In the genomic region with DNA sequence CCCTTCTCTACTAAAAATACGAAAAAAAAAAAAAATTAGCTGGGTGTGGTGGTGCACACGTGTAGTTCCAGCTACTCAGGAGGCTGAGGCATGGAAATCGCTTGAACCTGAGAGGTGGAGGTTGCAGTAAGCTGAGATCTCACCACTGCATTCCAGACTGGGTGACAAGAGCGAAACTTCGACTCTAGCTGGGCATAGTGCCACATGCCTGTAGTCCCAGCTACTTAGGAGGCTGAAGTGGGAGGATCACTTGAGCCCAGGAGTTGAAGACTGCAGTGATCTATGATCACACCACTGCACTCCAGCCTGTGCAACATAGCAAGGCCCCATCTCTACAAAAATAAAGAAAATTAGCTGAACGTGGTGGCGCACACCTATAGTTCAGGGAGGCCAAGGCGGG, we compare ENCODE assay signal across 1 cellular context.
TF ChIP-seq lines count a peak whose summit lies in the region.

No MANE protein-coding gene starts in this region.

TF ChIP-seq in GM23338, 12 proteins besides CTCF, POLR2A, EP300 and RAD21 (continued from another document):
- TF ChIP-seq, protein P1, sequence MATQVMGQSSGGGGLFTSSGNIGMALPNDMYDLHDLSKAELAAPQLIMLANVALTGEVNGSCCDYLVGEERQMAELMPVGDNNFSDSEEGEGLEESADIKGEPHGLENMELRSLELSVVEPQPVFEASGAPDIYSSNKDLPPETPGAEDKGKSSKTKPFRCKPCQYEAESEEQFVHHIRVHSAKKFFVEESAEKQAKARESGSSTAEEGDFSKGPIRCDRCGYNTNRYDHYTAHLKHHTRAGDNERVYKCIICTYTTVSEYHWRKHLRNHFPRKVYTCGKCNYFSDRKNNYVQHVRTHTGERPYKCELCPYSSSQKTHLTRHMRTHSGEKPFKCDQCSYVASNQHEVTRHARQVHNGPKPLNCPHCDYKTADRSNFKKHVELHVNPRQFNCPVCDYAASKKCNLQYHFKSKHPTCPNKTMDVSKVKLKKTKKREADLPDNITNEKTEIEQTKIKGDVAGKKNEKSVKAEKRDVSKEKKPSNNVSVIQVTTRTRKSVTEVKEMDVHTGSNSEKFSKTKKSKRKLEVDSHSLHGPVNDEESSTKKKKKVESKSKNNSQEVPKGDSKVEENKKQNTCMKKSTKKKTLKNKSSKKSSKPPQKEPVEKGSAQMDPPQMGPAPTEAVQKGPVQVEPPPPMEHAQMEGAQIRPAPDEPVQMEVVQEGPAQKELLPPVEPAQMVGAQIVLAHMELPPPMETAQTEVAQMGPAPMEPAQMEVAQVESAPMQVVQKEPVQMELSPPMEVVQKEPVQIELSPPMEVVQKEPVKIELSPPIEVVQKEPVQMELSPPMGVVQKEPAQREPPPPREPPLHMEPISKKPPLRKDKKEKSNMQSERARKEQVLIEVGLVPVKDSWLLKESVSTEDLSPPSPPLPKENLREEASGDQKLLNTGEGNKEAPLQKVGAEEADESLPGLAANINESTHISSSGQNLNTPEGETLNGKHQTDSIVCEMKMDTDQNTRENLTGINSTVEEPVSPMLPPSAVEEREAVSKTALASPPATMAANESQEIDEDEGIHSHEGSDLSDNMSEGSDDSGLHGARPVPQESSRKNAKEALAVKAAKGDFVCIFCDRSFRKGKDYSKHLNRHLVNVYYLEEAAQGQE (IDR thresholded peaks at IDR 0.05; ENCODE audit: unreplicated experiment) = no peak
- TF ChIP-seq EZH2phosphoT487 (IDR thresholded peaks at IDR 0.05; ENCODE audit: unreplicated experiment) (no peak), JUNB (IDR thresholded peaks at IDR 0.05; ENCODE audit: unreplicated experiment) (no peak), POLR2AphosphoS5 (IDR thresholded peaks at IDR 0.05; ENCODE audit: low read depth) (no peak), NANOG (IDR thresholded peaks at IDR 0.05; ENCODE audit: borderline replicate concordance) (no peak), ZNF114 (CRISPR knock-in tag; IDR thresholded peaks at IDR 0.05) (no peak), STAT1 (IDR thresholded peaks at IDR 0.05; ENCODE audit: unreplicated experiment) (no peak), ZNF331 (CRISPR knock-in tag; IDR thresholded peaks at IDR 0.05; ENCODE audit: low read depth) (no peak), CREB1 (CRISPR knock-in tag; IDR thresholded peaks at IDR 0.05; ENCODE audit: low read depth) (no peak)
- TF ChIP-seq, protein P2, sequence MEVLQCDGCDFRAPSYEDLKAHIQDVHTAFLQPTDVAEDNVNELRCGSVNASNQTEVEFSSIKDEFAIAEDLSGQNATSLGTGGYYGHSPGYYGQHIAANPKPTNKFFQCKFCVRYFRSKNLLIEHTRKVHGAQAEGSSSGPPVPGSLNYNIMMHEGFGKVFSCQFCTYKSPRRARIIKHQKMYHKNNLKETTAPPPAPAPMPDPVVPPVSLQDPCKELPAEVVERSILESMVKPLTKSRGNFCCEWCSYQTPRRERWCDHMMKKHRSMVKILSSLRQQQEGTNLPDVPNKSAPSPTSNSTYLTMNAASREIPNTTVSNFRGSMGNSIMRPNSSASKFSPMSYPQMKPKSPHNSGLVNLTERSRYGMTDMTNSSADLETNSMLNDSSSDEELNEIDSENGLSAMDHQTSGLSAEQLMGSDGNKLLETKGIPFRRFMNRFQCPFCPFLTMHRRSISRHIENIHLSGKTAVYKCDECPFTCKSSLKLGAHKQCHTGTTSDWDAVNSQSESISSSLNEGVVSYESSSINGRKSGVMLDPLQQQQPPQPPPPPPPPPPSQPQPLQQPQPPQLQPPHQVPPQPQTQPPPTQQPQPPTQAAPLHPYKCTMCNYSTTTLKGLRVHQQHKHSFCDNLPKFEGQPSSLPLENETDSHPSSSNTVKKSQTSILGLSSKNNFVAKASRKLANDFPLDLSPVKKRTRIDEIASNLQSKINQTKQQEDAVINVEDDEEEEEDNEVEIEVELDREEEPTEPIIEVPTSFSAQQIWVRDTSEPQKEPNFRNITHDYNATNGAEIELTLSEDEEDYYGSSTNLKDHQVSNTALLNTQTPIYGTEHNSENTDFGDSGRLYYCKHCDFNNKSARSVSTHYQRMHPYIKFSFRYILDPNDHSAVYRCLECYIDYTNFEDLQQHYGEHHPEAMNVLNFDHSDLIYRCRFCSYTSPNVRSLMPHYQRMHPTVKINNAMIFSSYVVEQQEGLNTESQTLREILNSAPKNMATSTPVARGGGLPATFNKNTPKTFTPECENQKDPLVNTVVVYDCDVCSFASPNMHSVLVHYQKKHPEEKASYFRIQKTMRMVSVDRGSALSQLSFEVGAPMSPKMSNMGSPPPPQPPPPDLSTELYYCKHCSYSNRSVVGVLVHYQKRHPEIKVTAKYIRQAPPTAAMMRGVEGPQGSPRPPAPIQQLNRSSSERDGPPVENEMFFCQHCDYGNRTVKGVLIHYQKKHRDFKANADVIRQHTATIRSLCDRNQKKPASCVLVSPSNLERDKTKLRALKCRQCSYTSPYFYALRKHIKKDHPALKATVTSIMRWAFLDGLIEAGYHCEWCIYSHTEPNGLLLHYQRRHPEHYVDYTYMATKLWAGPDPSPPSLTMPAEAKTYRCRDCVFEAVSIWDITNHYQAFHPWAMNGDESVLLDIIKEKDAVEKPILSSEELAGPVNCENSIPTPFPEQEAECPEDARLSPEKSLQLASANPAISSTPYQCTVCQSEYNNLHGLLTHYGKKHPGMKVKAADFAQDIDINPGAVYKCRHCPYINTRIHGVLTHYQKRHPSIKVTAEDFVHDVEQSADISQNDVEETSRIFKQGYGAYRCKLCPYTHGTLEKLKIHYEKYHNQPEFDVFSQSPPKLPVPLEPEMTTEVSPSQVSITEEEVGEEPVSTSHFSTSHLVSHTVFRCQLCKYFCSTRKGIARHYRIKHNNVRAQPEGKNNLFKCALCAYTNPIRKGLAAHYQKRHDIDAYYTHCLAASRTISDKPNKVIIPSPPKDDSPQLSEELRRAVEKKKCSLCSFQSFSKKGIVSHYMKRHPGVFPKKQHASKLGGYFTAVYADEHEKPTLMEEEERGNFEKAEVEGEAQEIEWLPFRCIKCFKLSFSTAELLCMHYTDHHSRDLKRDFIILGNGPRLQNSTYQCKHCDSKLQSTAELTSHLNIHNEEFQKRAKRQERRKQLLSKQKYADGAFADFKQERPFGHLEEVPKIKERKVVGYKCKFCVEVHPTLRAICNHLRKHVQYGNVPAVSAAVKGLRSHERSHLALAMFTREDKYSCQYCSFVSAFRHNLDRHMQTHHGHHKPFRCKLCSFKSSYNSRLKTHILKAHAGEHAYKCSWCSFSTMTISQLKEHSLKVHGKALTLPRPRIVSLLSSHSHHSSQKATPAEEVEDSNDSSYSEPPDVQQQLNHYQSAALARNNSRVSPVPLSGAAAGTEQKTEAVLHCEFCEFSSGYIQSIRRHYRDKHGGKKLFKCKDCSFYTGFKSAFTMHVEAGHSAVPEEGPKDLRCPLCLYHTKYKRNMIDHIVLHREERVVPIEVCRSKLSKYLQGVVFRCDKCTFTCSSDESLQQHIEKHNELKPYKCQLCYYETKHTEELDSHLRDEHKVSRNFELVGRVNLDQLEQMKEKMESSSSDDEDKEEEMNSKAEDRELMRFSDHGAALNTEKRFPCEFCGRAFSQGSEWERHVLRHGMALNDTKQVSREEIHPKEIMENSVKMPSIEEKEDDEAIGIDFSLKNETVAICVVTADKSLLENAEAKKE (CRISPR knock-in tag; IDR thresholded peaks at IDR 0.05) = no peak
- TF ChIP-seq, protein P3, sequence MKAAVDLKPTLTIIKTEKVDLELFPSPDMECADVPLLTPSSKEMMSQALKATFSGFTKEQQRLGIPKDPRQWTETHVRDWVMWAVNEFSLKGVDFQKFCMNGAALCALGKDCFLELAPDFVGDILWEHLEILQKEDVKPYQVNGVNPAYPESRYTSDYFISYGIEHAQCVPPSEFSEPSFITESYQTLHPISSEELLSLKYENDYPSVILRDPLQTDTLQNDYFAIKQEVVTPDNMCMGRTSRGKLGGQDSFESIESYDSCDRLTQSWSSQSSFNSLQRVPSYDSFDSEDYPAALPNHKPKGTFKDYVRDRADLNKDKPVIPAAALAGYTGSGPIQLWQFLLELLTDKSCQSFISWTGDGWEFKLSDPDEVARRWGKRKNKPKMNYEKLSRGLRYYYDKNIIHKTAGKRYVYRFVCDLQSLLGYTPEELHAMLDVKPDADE (IDR thresholded peaks at IDR 0.05) = no peak
TF ChIP-seq in GM23338: peak in this region for 0.
